9 cellular contexts compared by ENCODE assay signal in the genomic region with DNA sequence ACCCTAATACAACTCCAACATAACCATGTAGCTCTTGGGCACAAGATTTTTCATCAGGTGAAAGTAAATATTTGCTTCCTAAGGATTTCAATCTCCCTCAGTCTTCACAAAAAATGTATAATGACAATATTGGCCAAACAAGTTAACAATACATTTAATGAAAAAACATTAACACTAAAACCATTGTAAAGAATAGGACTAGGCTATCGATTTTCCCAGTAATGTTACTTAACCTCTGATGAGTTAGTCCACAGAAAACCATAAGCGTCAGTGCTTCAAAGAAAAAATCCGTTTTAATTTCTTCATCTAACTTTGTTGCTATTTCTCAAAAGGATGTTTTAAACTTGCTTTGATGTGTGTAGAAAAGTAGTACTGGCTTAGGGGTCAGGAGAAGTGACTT. TPM values are rescaled to one million over a fixed set of nuclear protein-coding genes. Genes with fewer than 3 reads are reported as not detected.
DNase-seq lines count a peak whose midpoint lies in the region; ATAC-seq, FAIRE-seq and TF ChIP-seq lines count a peak whose summit lies in the region.
"Had no signal": no experiment of that assay in that cellular context is flagged by ENCODE, and none has a peak within 500 bp of the region (broad histone marks: within the 10 kb centered on the region; RNA-seq: fewer than 3 reads in every experiment).

No MANE protein-coding gene starts in this region.

- H2BK5ac ChIP-seq in mesenchymal stem cell (ENCODE audit: low read depth, low read length, poor library complexity, severe bottlenecking), result no peak overlapping the region

- peaks cover 11% of the 10 kb centered on the region for H3K79me1 ChIP-seq in mesenchymal stem cell (replicated peaks; ENCODE audit: low read length, poor library complexity, severe bottlenecking)

- H2BK12ac ChIP-seq in mesenchymal stem cell (ENCODE audit: low read length in 2 of 2), result no peak overlapping the region

- RAD21 ChIA-PET in GM12878 (lab: Charles Lee; ENCODE audit: unreplicated experiment), result no interaction called here

- H3K4me2 ChIP-seq in GM12878 (ENCODE audit: control insufficient read depth, insufficient read depth) (peak overlapping the region; percentile 81), mesenchymal stem cell (ENCODE audit: low read length, poor library complexity, severe bottlenecking) (no peak overlapping the region)

- no peak for FAIRE-seq in GM12878 (lab: Jason Lieb, UNC)
- FAIRE-seq: D721Med had no signal

- no peak overlapping the region for H2AFZ ChIP-seq in GM12878 (ENCODE audit: control insufficient read depth, low read depth, low read length)
- H2AFZ ChIP-seq in mesenchymal stem cell (ENCODE audit: low read depth, low read length), result no peak overlapping the region

- H3K4me3 Mint-ChIP-seq in activated naive CD4-positive, alpha-beta T cell treated with anti-CD3 and anti-CD28 coated beads, Interleukin-2, amount 50 U/mL, for 24 hours, result peak overlapping the region; percentile 97

- peak overlapping the region; percentile 99 for H3K27ac Mint-ChIP-seq in activated naive CD4-positive, alpha-beta T cell treated with anti-CD3 and anti-CD28 coated beads, Interleukin-2, amount 50 U/mL, for 24 hours

- H3K4me1 ChIP-seq in GM12878 (ENCODE audit: control insufficient read depth, insufficient read depth, low read length), result no peaks in the 10 kb centered on the region
- peaks cover 7% of the 10 kb centered on the region for H3K4me1 ChIP-seq in mesenchymal stem cell (ENCODE audit: control insufficient read depth, insufficient read depth, low read depth, low read length)
- no peaks in the 10 kb centered on the region for H3K4me1 ChIP-seq in uterus

- 62% methylated on average over 3 of the region's 3 CpGs for WGBS in GM12878 (ENCODE audit: insufficient coverage, insufficient replicate concordance, low lambda C conversion rate, missing lambda C conversion rate)
- 100% methylated on average over 1 of the region's 3 CpGs for WGBS in mesenchymal stem cell

- peaks cover 15% of the 10 kb centered on the region for H3K36me3 Mint-ChIP-seq in activated naive CD4-positive, alpha-beta T cell treated with anti-CD3 and anti-CD28 coated beads, Interleukin-2, amount 50 U/mL, for 24 hours

- TF ChIP-seq POLR2A in GM12878 (IDR thresholded peaks at IDR 0.05; ENCODE audit: low read depth, low read length) (no peak), uterus (IDR thresholded peaks at IDR 0.05) (no peak)

- in situ Hi-C loops in GM12878 (cut with MboI), result loop anchor here (25.0 kb wide), 2 partner anchors 500 to 775 kb away; a partner anchor contains a TSS

- H4K91ac ChIP-seq in mesenchymal stem cell (ENCODE audit: low read length), result no peak overlapping the region

- H3K4me1 Mint-ChIP-seq in activated naive CD4-positive, alpha-beta T cell treated with anti-CD3 and anti-CD28 coated beads, Interleukin-2, amount 50 U/mL, for 24 hours, result peaks cover 63% of the 10 kb centered on the region

- TF ChIP-seq CTCF in GM12878 (IDR thresholded peaks at IDR 0.05 in 2 of 3, conservative IDR thresholded peaks at IDR 0.05 in 1 of 3; ENCODE audit: control insufficient read depth in 2 of 3, extremely low read depth in 1 of 3, insufficient read depth in 1 of 3, low read depth in 3 of 3, low read length in 3 of 3) (no peak), uterus (IDR thresholded peaks at IDR 0.05) (no peak)

- no peak overlapping the region for H3K4ac ChIP-seq in mesenchymal stem cell (ENCODE audit: low read depth in 1 of 2, low read length in 2 of 2)

- CTCF ChIA-PET in GM12878 (lab: Yijun Ruan, JAX), result no interaction called here

- H3K9me3 ChIP-seq in GM12878 (replicated peaks; ENCODE audit: control insufficient read depth, insufficient read depth, low read length), result no peaks in the 10 kb centered on the region
- H3K9me3 ChIP-seq in mesenchymal stem cell (ENCODE audit: control insufficient read depth, low read length), result no peaks in the 10 kb centered on the region
- H3K9me3 ChIP-seq in uterus, result no peaks in the 10 kb centered on the region

- no TSS peak for BruUV-seq in GM12878 (replicated peaks; lab: Mats Ljungman, UMichigan)

- H3K9ac ChIP-seq in GM12878 (ENCODE audit: control insufficient read depth, insufficient read depth, low read length) (no peak overlapping the region; the same call in 1 of the 2 replicates), mesenchymal stem cell (ENCODE audit: low read length) (peak overlapping the region; percentile 95)

- H2AK5ac ChIP-seq in mesenchymal stem cell (ENCODE audit: low read length, severe bottlenecking), result no peak overlapping the region

- no peaks in the 10 kb centered on the region for H3K27me3 ChIP-seq in GM12878 (replicated peaks in 1 of 2; ENCODE audit: control insufficient read depth in 2 of 2, insufficient read depth in 2 of 2, low read length in 1 of 2)
- H3K27me3 ChIP-seq in mesenchymal stem cell (ENCODE audit: control insufficient read depth in 1 of 2, insufficient read depth in 1 of 2, low read length in 2 of 2), result no peaks in the 10 kb centered on the region
- H3K27me3 ChIP-seq in uterus, result no peaks in the 10 kb centered on the region

- H3K4me3 ChIP-seq in GM12878 (peak overlapping the region; percentile 89), mesenchymal stem cell (ENCODE audit: insufficient read depth in 1 of 2, low read depth in 1 of 2, low read length in 2 of 2) (peak overlapping the region in 1 of 2 experiments; percentile 100), uterus (peak overlapping the region; percentile 66 to 72)

- POLR2A ChIA-PET in GM12878 (lab: Charles Lee), result interaction anchor here (0.6 to 1.6 kb wide), 2 partner anchors 27 to 86 kb away, joined by 3 read pairs; no protein-coding TSS in a partner anchor

- no peaks in the 10 kb centered on the region for H4K20me1 ChIP-seq in GM12878 (ENCODE audit: control insufficient read depth, insufficient read depth)

- intact Hi-C loops in GM12878 (cut with micrococcal nuclease; ENCODE audit: unreplicated experiment), result loop anchor here (10.0 kb wide), 2 partner anchors 498 to 758 kb away; a partner anchor contains a TSS
- intact Hi-C loops in uterus (cut with DNase I; ENCODE audit: low total_unique reads), result no loop called here

- no peak for TF ChIP-seq RAD21 in GM12878 (IDR thresholded peaks at IDR 0.05; ENCODE audit: insufficient read depth, low read depth, low read length)

- H3K79me2 ChIP-seq in GM12878 (ENCODE audit: control insufficient read depth, insufficient read depth, low read length), result peaks cover 2% of the 10 kb centered on the region

- ATAC-seq in GM12878, result no peak
- no peak for ATAC-seq in GM19455 (IDR thresholded peaks at IDR 0.05; ENCODE audit: unreplicated experiment)

- H2BK15ac ChIP-seq in mesenchymal stem cell (ENCODE audit: low read depth, poor library complexity, severe bottlenecking), result no peak overlapping the region

- TF ChIP-seq EP300 in GM12878 (IDR thresholded peaks at IDR 0.05; ENCODE audit: borderline replicate concordance in 1 of 2, control insufficient read depth in 1 of 2, low read depth in 2 of 2, low read length in 2 of 2), result no peak

- SMC1A ChIA-PET in GM12878 (lab: Charles Lee; ENCODE audit: uncharacterized antibody, unreplicated experiment), result no interaction called here

- H3K23ac ChIP-seq in mesenchymal stem cell (ENCODE audit: low read length in 2 of 2), result no peak overlapping the region

- no peaks in the 10 kb centered on the region for H3K27me3 Mint-ChIP-seq in activated naive CD4-positive, alpha-beta T cell treated with anti-CD3 and anti-CD28 coated beads, Interleukin-2, amount 50 U/mL, for 24 hours

- no peak overlapping the region for H3K27ac ChIP-seq in GM12878 (ENCODE audit: control insufficient read depth, insufficient read depth)
- no peak overlapping the region for H3K27ac ChIP-seq in mesenchymal stem cell (ENCODE audit: low read length, poor library complexity, severe bottlenecking)
- H3K27ac ChIP-seq in uterus, result peak overlapping the region; percentile 88 to 93

- H3K18ac ChIP-seq in mesenchymal stem cell (ENCODE audit: low read depth in 1 of 2, low read length in 2 of 2), result no peak overlapping the region

- DNase-seq in activated naive CD4-positive, alpha-beta T cell (lab: John Stamatoyannopoulos, UW), result no peak
- no peak for DNase-seq in GM12878 (ENCODE audit: low read depth, low spot score)
- peak; percentile 1 for DNase-seq in mesenchymal stem cell
- DNase-seq in uterus, result no peak
- no peak for DNase-seq in NCI-H2196 (lab: John Stamatoyannopoulos, UW; ENCODE audit: unreplicated experiment)
- no peak for DNase-seq in NCI-H146 (lab: John Stamatoyannopoulos, UW)

- H3K9me3 Mint-ChIP-seq in activated naive CD4-positive, alpha-beta T cell treated with anti-CD3 and anti-CD28 coated beads, Interleukin-2, amount 50 U/mL, for 24 hours, result no peaks in the 10 kb centered on the region

- no peak overlapping the region for H3K14ac ChIP-seq in mesenchymal stem cell (ENCODE audit: low read length in 2 of 2)

- no peak overlapping the region for H2BK120ac ChIP-seq in mesenchymal stem cell (ENCODE audit: low read depth, low read length)

- no peak overlapping the region for H4K8ac ChIP-seq in mesenchymal stem cell (ENCODE audit: low read length)

- H3K36me3 ChIP-seq in GM12878 (ENCODE audit: control insufficient read depth in 2 of 2, insufficient read depth in 2 of 2, low read length in 1 of 2) (peaks cover 0 to 2% of the 10 kb centered on the region in 2 experiments; a peak in 1 of 4 replicates), mesenchymal stem cell (ENCODE audit: control insufficient read depth in 1 of 2, insufficient read depth in 2 of 2, low read depth in 1 of 2, low read length in 2 of 2) (peaks cover 2 to 3% of the 10 kb centered on the region in 2 experiments), uterus (no peaks in the 10 kb centered on the region)

RNA-seq across cellular contexts. Expression of a gene that starts 1.2 kb away (rescaled TPM):
- 74.6 and 82.3 TPM in 2 replicates for total RNA-seq in GM12878 (2013; cell fraction: nucleolus; rRNA removed)
- total RNA-seq in GM12878 (2014; rRNA removed) (7.5 and 8.0 TPM in 2 replicates), GM12878 (2014; rRNA removed; fragmentation: Illumina TruSeq; extraction: Trizol) (19.7 and 20.7 TPM in 2 replicates), GM12878 (2021) (13.7 TPM in 2 replicates), uterus (10 to 100 TPM in 2 of 4 donors, 1 to 10 TPM in 2; 5.3 to 38.6 (median 21.3) TPM)
- 2.4 TPM for polyA plus RNA-seq in GM12878 (2011; ENCODE audit: low read depth)
- polyA plus RNA-seq in GM12878 (2011; rRNA removed) (11.2 and 17.3 TPM in 2 replicates), GM12878 (2014; fragmentation: Illumina TruSeq; extraction: Trizol) (12.5 and 14.1 TPM in 2 replicates), GM12878 (2014; fragmentation: Nextera tagmentation; extraction: Ambion mirVana) (1 to 10 TPM; 5.3 to 6.2 TPM), GM12878 (2014; rRNA removed) (6.6 and 6.9 TPM in 2 replicates), GM12878 (2016; fragmentation: Nextera tagmentation; extraction: Ambion mirVana) (10 to 100 TPM in 1 of 2 experiments, 1 to 10 TPM in 1; 8.1 to 10.5 TPM)
- polyA plus RNA-seq in GM12878 (2011; cell fraction: cytosol; rRNA removed), result 4.7 and 6.2 TPM in 2 replicates
- 10.5 and 12.6 TPM in 2 replicates for polyA plus RNA-seq in GM12878 (2011; cell fraction: nucleus; rRNA removed)
- 4.3 and 4.9 TPM in 2 replicates for polyA plus RNA-seq in GM12878 (2012)
- 12.5 and 15.0 TPM in 2 replicates for polyA minus RNA-seq in GM12878 (2011; rRNA and poly(A)+ RNA removed)
- polyA minus RNA-seq in GM12878 (2011; cell fraction: cytosol; rRNA and poly(A)+ RNA removed), result 5.0 and 6.1 TPM in 2 replicates
- 15.7 and 19.9 TPM in 2 replicates for polyA minus RNA-seq in GM12878 (2011; cell fraction: nucleus; rRNA and poly(A)+ RNA removed)
- polyA plus RNA-seq in mesenchymal stem cell (2013, experiment 1 of 2), result 3.7 TPM
- polyA plus RNA-seq in mesenchymal stem cell (2013, experiment 2 of 2), result 3.1 TPM

Comparison
In these comparisons a context has a peak if more than half of its experiments do, and no peak if none do; other contexts are left out.
1. H3K27ac ChIP-seq: peak in uterus (2 of 2); none in GM12878 (single experiment) and mesenchymal stem cell (single experiment).